In genomic region chr9:129802833-129803678, GRCh38 we compare ENCODE assay signal across 8 cellular contexts.
DNase-seq lines count a peak whose midpoint lies in the region; ATAC-seq lines count a peak whose summit lies in the region.

Gene TOR1B, plus strand, starts transcription at chr9:129803184. Its CDS starts 29 bp downstream, at chr9:129803213.

- ATAC-seq in GM18508 (IDR thresholded peaks at IDR 0.05; ENCODE audit: insufficient read depth, unreplicated experiment), result peak; percentile 42
- peak; percentile 81 for ATAC-seq in HG03025 (IDR thresholded peaks at IDR 0.05; ENCODE audit: low FRiP score, unreplicated experiment)

- peak; percentile 90 to 92 for DNase-seq in NCI-H2081 (lab: John Stamatoyannopoulos, UW)
- peak; percentile 86 for DNase-seq in T1000 (lab: John Stamatoyannopoulos, UW)
- peak; percentile 97 for DNase-seq in astrocyte of the hippocampus (ENCODE audit: low read depth, low spot score)
- DNase-seq in hippocampal formation (lab: John Stamatoyannopoulos, UW), result peak; percentile 87 to 90
- peak; percentile 98 for DNase-seq in retina
- no peak for DNase-seq in cortex of kidney (lab: John Stamatoyannopoulos, UW)
